8 cellular contexts compared by ENCODE assay signal in genomic region chr12:121223283-121223946, GRCh38. TPM values are rescaled to one million over a fixed set of nuclear protein-coding genes. Genes with fewer than 3 reads are reported as not detected.
A peak's percentile ranks its signal among the peaks of the same experiment; 100 is the strongest.
DNase-seq lines count a peak whose midpoint lies in the region; ATAC-seq and TF ChIP-seq lines count a peak whose summit lies in the region.

No MANE protein-coding gene starts in this region.

- no peaks in the 10 kb centered on the region for H3K9me3 ChIP-seq in BLaER1

- H4K20me1 ChIP-seq in BLaER1, result no peaks in the 10 kb centered on the region

- TF ChIP-seq CTCF in kidney epithelial cell (IDR thresholded peaks at IDR 0.05; ENCODE audit: insufficient read depth, low read length, poor library complexity, severe bottlenecking) (peak; percentile 28), coronary artery (IDR thresholded peaks at IDR 0.05) (no peak)

- H3K4me2 ChIP-seq in BLaER1, result peak overlapping the region; percentile 74

- peak; percentile 51 for DNase-seq in activated T-cell treated with anti-CD3 and anti-CD28 coated beads, Interleukin-2, amount 50 U/mL, for 1 hour
- no peak for DNase-seq in kidney epithelial cell (ENCODE audit: low read depth)
- DNase-seq in amygdala (lab: John Stamatoyannopoulos, UW), result no peak
- no peak for DNase-seq in coronary artery (ENCODE audit: low spot score)
- DNase-seq in NCI-H2029 (lab: John Stamatoyannopoulos, UW), result no peak

- peaks cover 64% of the 10 kb centered on the region for H3K36me3 ChIP-seq in BLaER1
- H3K36me3 ChIP-seq in kidney epithelial cell (ENCODE audit: control insufficient read depth, insufficient read depth, low read length), result no peaks in the 10 kb centered on the region

- no peaks in the 10 kb centered on the region for H3K27me3 ChIP-seq in BLaER1
- no peaks in the 10 kb centered on the region for H3K27me3 ChIP-seq in kidney epithelial cell (ENCODE audit: control insufficient read depth, insufficient read depth, low read length)

- ATAC-seq in HG03354 (IDR thresholded peaks at IDR 0.05; ENCODE audit: poor library complexity, severe bottlenecking, unreplicated experiment), result peak; percentile 45
- ATAC-seq in GM18868 (IDR thresholded peaks at IDR 0.05; ENCODE audit: unreplicated experiment), result no peak

- H3K27ac ChIP-seq in BLaER1 (peak overlapping the region; percentile 56), coronary artery (no peak overlapping the region)

- peak overlapping the region; percentile 37; the same call in 1 of the 2 replicates for H3K9ac ChIP-seq in BLaER1

- peaks cover 36% of the 10 kb centered on the region for H3K4me1 ChIP-seq in BLaER1

- H3K4me3 ChIP-seq in BLaER1 (no peak overlapping the region), kidney epithelial cell (ENCODE audit: low read depth, low read length) (no peak overlapping the region), coronary artery (no peak overlapping the region)

RNA-seq across cellular contexts. Expression of gene P2RX4, which starts 13.5 kb away (rescaled TPM):
- total RNA-seq in kidney epithelial cell, result 105 and 119 TPM in 2 replicates
